ENCODE assay signal across 11 cellular contexts in the genomic region with DNA sequence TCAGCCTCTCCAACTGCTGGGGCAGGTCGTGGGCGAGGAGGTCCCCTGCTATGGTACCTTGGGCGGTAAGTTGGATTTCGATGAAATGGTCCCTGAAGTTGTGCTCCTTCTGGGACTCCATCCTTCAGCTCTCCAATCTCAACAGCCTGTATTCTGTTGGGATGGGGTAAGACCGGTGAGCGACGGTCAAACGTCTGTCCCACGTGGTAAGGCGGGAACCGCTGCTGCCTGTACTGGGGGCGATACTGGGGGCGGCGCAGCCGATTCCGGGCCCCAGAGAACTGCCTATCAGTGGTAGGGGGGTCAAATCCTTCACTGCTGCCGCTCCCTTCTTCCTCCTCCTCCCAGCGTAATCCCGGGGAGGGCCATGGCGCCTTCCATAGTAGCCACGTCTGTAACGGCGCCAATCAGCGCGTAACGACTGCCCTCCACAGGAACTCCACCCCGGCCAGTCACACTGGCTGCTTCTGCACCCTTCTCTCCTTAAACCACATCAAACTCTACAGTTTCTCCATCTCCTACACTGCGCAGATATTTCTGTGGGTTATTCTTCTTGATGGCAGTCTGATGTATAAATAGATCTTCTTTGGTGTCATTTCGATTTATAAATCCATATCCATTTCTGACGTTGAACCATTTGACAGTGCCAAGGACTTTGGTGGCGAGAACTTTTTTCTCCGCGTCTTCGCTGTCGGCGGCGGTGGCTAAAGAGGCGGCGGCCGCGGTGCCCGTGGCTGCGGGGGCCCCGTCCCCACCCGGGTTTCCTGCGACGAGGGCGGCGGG. TPM values are rescaled to one million over a fixed set of nuclear protein-coding genes. Genes with fewer than 3 reads are reported as not detected.
A peak's percentile ranks its signal among the peaks of the same experiment; 100 is the strongest.
DNase-seq lines count a peak whose midpoint lies in the region; ATAC-seq and TF ChIP-seq lines count a peak whose summit lies in the region.
"Had no signal": no experiment of that assay in that cellular context is flagged by ENCODE, and none has a peak within 500 bp of the region (broad histone marks: within the 10 kb centered on the region; RNA-seq: fewer than 3 reads in every experiment).

No MANE protein-coding gene starts in this region.

- 14 to 15% methylated on average over 48 to 49 of the region's 49 CpGs for WGBS in esophagus, 2 donors

- H3K36me3 Mint-ChIP-seq in neural progenitor cell: no peaks in the 10 kb centered on the region

- H2AFZ ChIP-seq in neural progenitor cell (replicated peaks): peak overlapping the region; percentile 87

- no peaks in the 10 kb centered on the region for H4K20me1 ChIP-seq in neural progenitor cell (ENCODE audit: low read depth)

- H3K4me1 Mint-ChIP-seq in neural progenitor cell: no peaks in the 10 kb centered on the region

- H3K4me3 ChIP-seq in HUES6 (ENCODE audit: low read depth, low read length) (peak overlapping the region; percentile 61), esophagus (ENCODE audit: low read depth in 1 of 2, low read length in 2 of 2) (peak overlapping the region; percentile 1 to 31), neural progenitor cell (peak overlapping the region; percentile 48)

- no peaks in the 10 kb centered on the region for H3K79me2 ChIP-seq in neural progenitor cell (ENCODE audit: low read depth)

- H3K27ac Mint-ChIP-seq in neural progenitor cell: no peak overlapping the region
- H3K27ac Mint-ChIP-seq: IgD-negative memory B cell had no signal

- ATAC-seq in HG03521 (IDR thresholded peaks at IDR 0.05; ENCODE audit: unreplicated experiment): no peak

- H3K27ac ChIP-seq in HUES6 (ENCODE audit: low read depth, low read length) (no peak overlapping the region), esophagus (ENCODE audit: low read depth in 2 of 2, low read length in 1 of 2) (no peak overlapping the region), neural progenitor cell (no peak overlapping the region)

- H3F3A ChIP-seq in neural progenitor cell (ENCODE audit: low read depth): peaks cover 2% of the 10 kb centered on the region

- H3K27me3 Mint-ChIP-seq in neural progenitor cell (ENCODE audit: insufficient read depth, low read depth): peaks cover 26% of the 10 kb centered on the region

- H3K4me1 ChIP-seq in HUES6 (ENCODE audit: control insufficient read depth, insufficient read depth, low read length) (no peaks in the 10 kb centered on the region), esophagus (ENCODE audit: control insufficient read depth in 2 of 2, insufficient read depth in 2 of 2, low read length in 1 of 2) (no peaks in the 10 kb centered on the region), neural progenitor cell (no peaks in the 10 kb centered on the region)

- H3K9me3 ChIP-seq in HUES6 (ENCODE audit: control insufficient read depth, insufficient read depth, low read depth, low read length) (no peaks in the 10 kb centered on the region), esophagus (ENCODE audit: control insufficient read depth in 2 of 2, insufficient read depth in 1 of 2, low read depth in 1 of 2, low read length in 1 of 2) (peaks cover 0 to 4% of the 10 kb centered on the region in 2 donors), neural progenitor cell (ENCODE audit: low read depth) (no peaks in the 10 kb centered on the region)

- H3K9ac ChIP-seq in HUES6 (ENCODE audit: low read length) (no peak overlapping the region), neural progenitor cell (no peak overlapping the region)

- peak overlapping the region; percentile 44 for H3K4me3 Mint-ChIP-seq in neural progenitor cell

- peaks cover 86% of the 10 kb centered on the region for H3K27me3 ChIP-seq in HUES6 (ENCODE audit: control insufficient read depth, insufficient read depth, low read length)
- peaks cover 3 to 4% of the 10 kb centered on the region in 2 donors for H3K27me3 ChIP-seq in esophagus (ENCODE audit: control insufficient read depth in 1 of 2, insufficient read depth in 2 of 2, low read length in 2 of 2)
- peaks cover 79% of the 10 kb centered on the region for H3K27me3 ChIP-seq in neural progenitor cell

- peaks cover 5% of the 10 kb centered on the region for H3K9me3 Mint-ChIP-seq in neural progenitor cell

- in situ Hi-C loops in KBM-7 (cut with MboI; ENCODE audit: low pct_unique_long_range_greater_than_20kb, low sequenced_read_pairs): no loop called here

- H3K36me3 ChIP-seq in HUES6 (ENCODE audit: control insufficient read depth, insufficient read depth, low read length): no peaks in the 10 kb centered on the region
- no peaks in the 10 kb centered on the region for H3K36me3 ChIP-seq in esophagus (ENCODE audit: control insufficient read depth in 2 of 2, insufficient read depth in 2 of 2, low read length in 1 of 2)
- H3K36me3 ChIP-seq in neural progenitor cell: no peaks in the 10 kb centered on the region

- TF ChIP-seq CTCF in neural progenitor cell (IDR thresholded peaks at IDR 0.05): peak; percentile 16

- DNase-seq in AG08396 (ENCODE audit: low spot score) (peak; percentile 18), neural progenitor cell (ENCODE audit: low spot score) (peak; percentile 51), KBM-7 (no peak), NCI-H146 treated with DMSO at 0.1 percent for 48 hours (lab: John Stamatoyannopoulos, UW; ENCODE audit: unreplicated experiment) (no peak)
- no peak for DNase-seq in stimulated activated CD4-positive, alpha-beta T cell treated with anti-CD3 and anti-CD28 coated beads, Interleukin-1b, Interleukin-23, amount 100 ng/mL, for 48 hours
- DNase-seq: activated effector memory CD4-positive, alpha-beta T cell treated with Interleukin-2 at 50 U/mL for 16 hours had no signal

- H3K4me2 ChIP-seq in neural progenitor cell: peak overlapping the region; percentile 79

RNA-seq across cellular contexts. Expression of gene AHSP, which starts 41.1 kb away (rescaled TPM):
- not detected for polyA plus RNA-seq in esophagus
- not detected in 2 replicates for total RNA-seq in neural progenitor cell (ENCODE audit: low replicate concordance)
- total RNA-seq: G401 had no signal
- polyA plus RNA-seq: IgD-negative memory B cell had no signal

Comparison
In these comparisons a context has a peak if more than half of its experiments do, and no peak if none do; other contexts are left out.
1. DNase-seq: peak in AG08396 (single experiment) and neural progenitor cell (single experiment); none in stimulated activated CD4-positive, alpha-beta T cell treated with anti-CD3 and anti-CD28 coated beads, Interleukin-1b, Interleukin-23, amount 100 ng/mL, for 48 hours (single experiment), KBM-7 (single experiment) and NCI-H146 treated with DMSO at 0.1 percent for 48 hours (single experiment).
2. Peak in every context shown above with its lines, with median percentiles within 50 percentile points of each other: H3K4me3 ChIP-seq.